Comparison of ENCODE assay signal across 7 cellular contexts in genomic region chr12:90209029-90209428, GRCh38.
"Had no signal": no experiment of that assay in that cellular context is flagged by ENCODE, and none has a peak within 500 bp of the region (broad histone marks: within the 10 kb centered on the region; RNA-seq: fewer than 3 reads in every experiment).

No MANE protein-coding gene starts in this region.

- H2AFZ ChIP-seq: GM23248 had no signal

- H3K27ac ChIP-seq: GM23248 had no signal

- DNase-seq: GM23248, GOT3, H7, IMR-90, KG1 had no signal

- H3K9ac ChIP-seq: GM23248 had no signal

- H3K9me3 ChIP-seq: HAP-1 had no signal

- H3K4me3 ChIP-seq: GM23248, HAP-1, K562 had no signal

- H3K4me1 ChIP-seq: HAP-1 had no signal

- H3K36me3 ChIP-seq: HAP-1 had no signal
